25 cellular contexts compared by ENCODE assay signal in genomic region chr14:46147486-46147885, GRCh38.
"Had no signal": no experiment of that assay in that cellular context is flagged by ENCODE, and none has a peak within 500 bp of the region (broad histone marks: within the 10 kb centered on the region; RNA-seq: fewer than 3 reads in every experiment).

No MANE protein-coding gene starts in this region.

- DNase-seq: activated B cell treated with CpG ODN at 0.5 μM for 24 hours; activated CD4-positive, alpha-beta memory T cell treated with anti-CD3 and anti-CD28 coated beads for 36 hours; activated CD4-positive, alpha-beta T cell treated with anti-CD3 and anti-CD28 coated beads for 4 hours; activated CD4-positive, alpha-beta T cell treated with anti-CD3 and anti-CD28 coated beads, Interleukin-2, amount 10 ng/mL, durations not matched to agents 24 days and 14 days; activated CD4-positive, alpha-beta T cell treated with anti-CD3 and anti-CD28 coated beads, Interleukin-2, amount 50 U/mL, for 1 hour; activated CD4-positive, alpha-beta T cell treated with anti-CD3 and anti-CD28 coated beads, Interleukin-2, amount 50 U/mL, for 4 hours; activated CD4-positive, CD25-positive, alpha-beta regulatory T cell treated with anti-CD3 and anti-CD28 coated beads, Interleukin-2, amount 50 U/mL, for 72 hours; activated CD8-positive, alpha-beta memory T cell treated with anti-CD3 and anti-CD28 coated beads, Interleukin-2, amount 10 ng/mL, durations not matched to agents 7 days and 5 days; activated CD8-positive, alpha-beta memory T cell treated with anti-CD3 and anti-CD28 coated beads, Interleukin-2, amount 50 U/mL, for 48 hours; activated CD8-positive, alpha-beta T cell treated with anti-CD3 and anti-CD28 coated beads for 36 hours; activated effector memory CD4-positive, alpha-beta T cell treated with Interleukin-2 at 50 U/mL for 16 hours; activated gamma-delta T cell; activated naive CD4-positive, alpha-beta T cell treated with anti-CD3 and anti-CD28 coated beads, Interleukin-2, amount 10 ng/mL, durations not matched to agents 7 days and 5 days; activated naive CD4-positive, alpha-beta T cell treated with Interleukin-2 at 50 U/mL for 16 hours; activated naive CD8-positive, alpha-beta T cell treated with anti-CD3 and anti-CD28 coated beads, Interleukin-2, amount 10 ng/mL, durations not matched to agents 7 days and 5 days; activated naive CD8-positive, alpha-beta T cell treated with anti-CD3 and anti-CD28 coated beads, Interleukin-2, amount 50 U/mL, for 24 hours; activated T-cell treated with anti-CD3 and anti-CD28 coated beads, Interleukin-2, amount 50 U/mL, for 24 hours; activated T-cell treated with anti-CD3 and anti-CD28 coated beads, Interleukin-2, amount 50 U/mL, for 48 hours; amygdala; anterior cingulate cortex; caudate nucleus; cerebellar nuclear complex; T-helper 1 cell; T-helper 2 cell; T-helper 9 cell had no signal
